Comparison of ENCODE assay signal across 21 cellular contexts in genomic region chr9:12350775-12351174, GRCh38.
"Had no signal": no experiment of that assay in that cellular context is flagged by ENCODE, and none has a peak within 500 bp of the region (broad histone marks: within the 10 kb centered on the region; RNA-seq: fewer than 3 reads in every experiment).

No MANE protein-coding gene starts in this region.

- H3K9me3 ChIP-seq: colonic mucosa, esophagus muscularis mucosa, gastroesophageal sphincter, heart right ventricle, lower lobe of right lung, mucosa of descending colon had no signal

- H3K36me3 ChIP-seq: colonic mucosa, esophagus muscularis mucosa, gastroesophageal sphincter, heart right ventricle, lower lobe of right lung had no signal

- H3K4me3 ChIP-seq: colonic mucosa, esophagus muscularis mucosa, gastroesophageal sphincter, heart right ventricle, lower lobe of right lung, mucosa of descending colon had no signal

- H3K4me1 ChIP-seq: colonic mucosa, esophagus muscularis mucosa, foreskin keratinocyte, gastroesophageal sphincter, heart right ventricle, lower lobe of right lung had no signal

- ATAC-seq: effector memory CD8-positive, alpha-beta T cell; foreskin keratinocyte; gastroesophageal sphincter; heart right ventricle; left colon; left lobe of liver; left ventricle myocardium superior; mucosa of descending colon had no signal

- DNase-seq: colonic mucosa; cortex of kidney; effector CD8-positive, alpha-beta T cell; effector memory CD8-positive, alpha-beta T cell; endodermal cell; foreskin keratinocyte; heart right ventricle; hippocampal formation; immature natural killer cell; islet precursor cell; kidney; kidney glomerular epithelial cell; left colon; left ventricle myocardium superior; lower lobe of right lung; mesenchymal stem cell; mucosa of descending colon; naive B cell had no signal

- H3K27me3 ChIP-seq: colonic mucosa, esophagus muscularis mucosa, foreskin keratinocyte, gastroesophageal sphincter, heart right ventricle had no signal

- H3K27ac ChIP-seq: colonic mucosa, esophagus muscularis mucosa, foreskin keratinocyte, gastroesophageal sphincter, heart right ventricle, lower lobe of right lung had no signal
